Comparison of ENCODE assay signal across 1 cellular context in genomic region chr1:16236091-16236494, GRCh38.
TF ChIP-seq lines count a peak whose summit lies in the region.

No MANE protein-coding gene starts in this region.

TF ChIP-seq in H1, 55 proteins besides CTCF, POLR2A, EP300 and RAD21 (continued from another document):
- TF ChIP-seq, protein P1, sequence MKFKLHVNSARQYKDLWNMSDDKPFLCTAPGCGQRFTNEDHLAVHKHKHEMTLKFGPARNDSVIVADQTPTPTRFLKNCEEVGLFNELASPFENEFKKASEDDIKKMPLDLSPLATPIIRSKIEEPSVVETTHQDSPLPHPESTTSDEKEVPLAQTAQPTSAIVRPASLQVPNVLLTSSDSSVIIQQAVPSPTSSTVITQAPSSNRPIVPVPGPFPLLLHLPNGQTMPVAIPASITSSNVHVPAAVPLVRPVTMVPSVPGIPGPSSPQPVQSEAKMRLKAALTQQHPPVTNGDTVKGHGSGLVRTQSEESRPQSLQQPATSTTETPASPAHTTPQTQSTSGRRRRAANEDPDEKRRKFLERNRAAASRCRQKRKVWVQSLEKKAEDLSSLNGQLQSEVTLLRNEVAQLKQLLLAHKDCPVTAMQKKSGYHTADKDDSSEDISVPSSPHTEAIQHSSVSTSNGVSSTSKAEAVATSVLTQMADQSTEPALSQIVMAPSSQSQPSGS (IDR thresholded peaks at IDR 0.05; ENCODE audit: low read length), result no peak
- 0 out of 4 replicates have a peak, but pooled peaks of 1 of the 2 experiments have one; percentile 32 for TF ChIP-seq SIN3A (conservative IDR thresholded peaks at IDR 0.05 in 1 of 2, IDR thresholded peaks at IDR 0.05 in 1 of 2; ENCODE audit: low read depth in 1 of 2, low read length in 2 of 2)
- TF ChIP-seq BCL11A (IDR thresholded peaks at IDR 0.05; ENCODE audit: low read depth in 2 of 2, low read length in 2 of 2), result no peak
- TF ChIP-seq ASH2L (IDR thresholded peaks at IDR 0.05; ENCODE audit: low read length), result no peak
